1 cellular context compared by ENCODE assay signal in genomic region chr9:93500571-93501298, GRCh38.
TF ChIP-seq lines count a peak whose summit lies in the region.

No MANE protein-coding gene starts in this region.

TF ChIP-seq in endothelial cell of umbilical vein, 7 proteins besides CTCF, POLR2A, EP300 and RAD21:
- TF ChIP-seq MYC (IDR thresholded peaks at IDR 0.05; ENCODE audit: low read depth, low read length) (no peak), GATA2 (IDR thresholded peaks at IDR 0.05; ENCODE audit: insufficient read depth, insufficient read length, low read depth, low read length) (no peak), EZH2 (IDR thresholded peaks at IDR 0.05; ENCODE audit: borderline replicate concordance, low read depth, low read length, severe bottlenecking) (no peak), FOS (IDR thresholded peaks at IDR 0.05; ENCODE audit: borderline replicate concordance, insufficient read depth, low read length) (no peak), POLR2AphosphoS5 (IDR thresholded peaks at IDR 0.05; ENCODE audit: insufficient read depth, low read depth, low read length) (no peak), JUN (IDR thresholded peaks at IDR 0.05; ENCODE audit: borderline replicate concordance, insufficient read depth, insufficient read length, low read depth) (no peak), MAX (IDR thresholded peaks at IDR 0.05; ENCODE audit: insufficient read depth, insufficient read length) (no peak)
TF ChIP-seq in endothelial cell of umbilical vein: peak in this region for 0.
